12 cellular contexts compared by ENCODE assay signal in genomic region chr11:67582026-67582425, GRCh38. TPM values are rescaled to one million over a fixed set of nuclear protein-coding genes. Genes with fewer than 3 reads are reported as not detected.
A peak's percentile ranks its signal among the peaks of the same experiment; 100 is the strongest.
DNase-seq lines count a peak whose midpoint lies in the region; TF ChIP-seq lines count a peak whose summit lies in the region.
"Had no signal": no experiment of that assay in that cellular context is flagged by ENCODE, and none has a peak within 500 bp of the region (broad histone marks: within the 10 kb centered on the region; RNA-seq: fewer than 3 reads in every experiment).

No MANE protein-coding gene starts in this region.

- H3K4me2 ChIP-seq in OCI-LY7 (ENCODE audit: low read length) = peak overlapping the region; percentile 91

- POLR2A ChIA-PET in OCI-LY7 (lab: Charles Lee) = interaction anchor here (0.6 to 3.0 kb wide), 5 partner anchors 11 to 69 kb away, joined by 3 to 11 read pairs (median 4); partner anchors contain the start of gene NUDT8

- H3K4me1 ChIP-seq in OCI-LY7 (ENCODE audit: insufficient read depth, low read length, poor library complexity, severe bottlenecking) (peaks cover 53% of the 10 kb centered on the region), suprapubic skin (peaks cover 42% of the 10 kb centered on the region)

- no peak overlapping the region for H3K27ac Mint-ChIP-seq in activated T-cell treated with anti-CD3 and anti-CD28 coated beads, Interleukin-2, amount 50 U/mL, for 24 hours
- H3K27ac Mint-ChIP-seq in endothelial cell (ENCODE audit: unreplicated experiment) = no peak overlapping the region

- BruUV-seq in OCI-LY7 (replicated peaks; lab: Mats Ljungman, UMichigan) = no TSS peak

- peaks cover 17% of the 10 kb centered on the region for H3K27me3 Mint-ChIP-seq in activated T-cell treated with anti-CD3 and anti-CD28 coated beads, Interleukin-2, amount 50 U/mL, for 24 hours
- peaks cover 11% of the 10 kb centered on the region for H3K27me3 Mint-ChIP-seq in endothelial cell (ENCODE audit: unreplicated experiment)

- H3K27me3 ChIP-seq in suprapubic skin = peaks cover 7% of the 10 kb centered on the region

- no peak for TF ChIP-seq CTCF in OCI-LY7 (conservative IDR thresholded peaks at IDR 0.05; ENCODE audit: low read length)
- no peak for TF ChIP-seq CTCF in endothelial cell (IDR thresholded peaks at IDR 0.05; ENCODE audit: unreplicated experiment)
- no peak for TF ChIP-seq CTCF in suprapubic skin (IDR thresholded peaks at IDR 0.05)

- H3K9me3 ChIP-seq in OCI-LY7 (ENCODE audit: low read length) = peaks cover 7% of the 10 kb centered on the region; the same call in 1 of the 2 replicates
- H3K9me3 ChIP-seq in suprapubic skin = no peaks in the 10 kb centered on the region

- peaks cover 6% of the 10 kb centered on the region for H3K9me3 Mint-ChIP-seq in activated T-cell treated with anti-CD3 and anti-CD28 coated beads, Interleukin-2, amount 50 U/mL, for 24 hours
- no peaks in the 10 kb centered on the region for H3K9me3 Mint-ChIP-seq in endothelial cell (ENCODE audit: unreplicated experiment)

- peaks cover 39% of the 10 kb centered on the region; the same call in 1 of the 2 replicates for H3K79me2 ChIP-seq in OCI-LY7 (ENCODE audit: insufficient read depth, low read depth, low read length)

- no peak for TF ChIP-seq EP300 in suprapubic skin (IDR thresholded peaks at IDR 0.05)

- H3K36me3 ChIP-seq in OCI-LY7 (ENCODE audit: insufficient read depth, low read length) (peaks cover 32% of the 10 kb centered on the region), suprapubic skin (peaks cover 14% of the 10 kb centered on the region)

- no peaks in the 10 kb centered on the region for H3K9me2 ChIP-seq in OCI-LY7 (ENCODE audit: insufficient read depth, low read length)

- CTCF ChIA-PET in OCI-LY7 (lab: Charles Lee; ENCODE audit: unreplicated experiment) = no interaction called here

- intact Hi-C loops in OCI-LY7 (cut with micrococcal nuclease; ENCODE audit: unreplicated experiment) = loop anchor here (2.0 to 10.0 kb wide), 2 partner anchors 25 to 227 kb away; partner anchors contain the start of genes NDUFV1 and POLD4

- no peaks in the 10 kb centered on the region for H4K20me1 ChIP-seq in OCI-LY7 (ENCODE audit: insufficient read depth, low read length)

- 55% methylated on average over 3 of the region's 3 CpGs for WGBS in suprapubic skin

- DNase-seq in activated T-cell treated with anti-CD3 and anti-CD28 coated beads, Interleukin-2, amount 50 U/mL, for 24 hours = no peak
- no peak for DNase-seq in activated T-cell treated with anti-CD3 and anti-CD28 coated beads, Interleukin-2, amount 50 U/mL, for 1 hour
- DNase-seq in OCI-LY7 (ENCODE audit: low spot score) = no peak
- no peak for DNase-seq in endothelial cell (ENCODE audit: low spot score)
- no peak for DNase-seq in suprapubic skin (ENCODE audit: low spot score in 2 of 2)
- no peak for DNase-seq in superior temporal gyrus (ENCODE audit: extremely low spot score)
- DNase-seq in activated gamma-delta T cell (lab: John Stamatoyannopoulos, UW) = no peak
- DNase-seq in midbrain (lab: John Stamatoyannopoulos, UW) = no peak
- DNase-seq: activated CD4-positive, alpha-beta T cell treated with anti-CD3 and anti-CD28 coated beads, Interleukin-2, amount 50 U/mL, for 1 hour; NCI-H1694 had no signal

- H3K4me3 ChIP-seq in OCI-LY7 (ENCODE audit: low read depth, low read length, poor library complexity, severe bottlenecking) = no peak overlapping the region
- no peak overlapping the region for H3K4me3 ChIP-seq in suprapubic skin

- peak overlapping the region; percentile 71 for H3K4me3 Mint-ChIP-seq in activated T-cell treated with anti-CD3 and anti-CD28 coated beads, Interleukin-2, amount 50 U/mL, for 24 hours
- peak overlapping the region; percentile 66 for H3K4me3 Mint-ChIP-seq in endothelial cell (ENCODE audit: unreplicated experiment)

- H2AFZ ChIP-seq in OCI-LY7 (ENCODE audit: low read length) = peak overlapping the region; percentile 6; the same call in 1 of the 2 replicates

- H3K36me3 Mint-ChIP-seq in activated T-cell treated with anti-CD3 and anti-CD28 coated beads, Interleukin-2, amount 50 U/mL, for 24 hours (ENCODE audit: low read depth) = peaks cover 31% of the 10 kb centered on the region
- peaks cover 21% of the 10 kb centered on the region for H3K36me3 Mint-ChIP-seq in endothelial cell (ENCODE audit: low read depth, unreplicated experiment)

- TF ChIP-seq POLR2A in suprapubic skin (IDR thresholded peaks at IDR 0.05) = no peak

- peaks cover 46% of the 10 kb centered on the region for H3K4me1 Mint-ChIP-seq in activated T-cell treated with anti-CD3 and anti-CD28 coated beads, Interleukin-2, amount 50 U/mL, for 24 hours (ENCODE audit: low read depth)
- peaks cover 20% of the 10 kb centered on the region for H3K4me1 Mint-ChIP-seq in endothelial cell (ENCODE audit: unreplicated experiment)

- H3K27ac ChIP-seq in OCI-LY7 (ENCODE audit: low read depth, low read length, poor library complexity, severe bottlenecking) (no peak overlapping the region), suprapubic skin (peak overlapping the region; percentile 100)

RNA-seq across cellular contexts. Expression of gene GSTP1, which starts 1.6 kb away (rescaled TPM):
- total RNA-seq in OCI-LY7 (2014; rRNA removed; shearing (Covaris generic)) = 1,251 and 1,604 TPM in 2 replicates
- total RNA-seq in OCI-LY7 (2022) (1,017 and 1,139 TPM in 2 replicates), endothelial cell (ENCODE audit: unreplicated experiment) (696 TPM), suprapubic skin (1,000 to 10,000 TPM in 3 of 4 donors, 100 to 1,000 TPM in 1; 564 to 1,559 (median 1,256) TPM)

RNA-seq across cellular contexts. Expression of gene NDUFV1, which starts 24.7 kb away (rescaled TPM):
- 257 and 283 TPM in 2 replicates for total RNA-seq in OCI-LY7 (2014; rRNA removed; shearing (Covaris generic))
- total RNA-seq in OCI-LY7 (2022) (294 and 335 TPM in 2 replicates), endothelial cell (ENCODE audit: unreplicated experiment) (191 TPM), suprapubic skin (100 to 1,000 TPM; 200 to 361 (median 275) TPM)

RNA-seq across cellular contexts. Expression of gene NUDT8, which starts 47.7 kb away (rescaled TPM):
- total RNA-seq in OCI-LY7 (2014; rRNA removed; shearing (Covaris generic)) = 14.4 and 20.4 TPM in 2 replicates
- total RNA-seq in OCI-LY7 (2022) (31.7 and 35.4 TPM in 2 replicates), endothelial cell (ENCODE audit: unreplicated experiment) (6.8 TPM), suprapubic skin (10 to 100 TPM; 33.9 to 48.8 (median 46.3) TPM)

RNA-seq across cellular contexts. Expression of gene TBX10, which starts 57.5 kb away (rescaled TPM):
- 2.4 and 4.3 TPM in 2 replicates for total RNA-seq in OCI-LY7 (2014; rRNA removed; shearing (Covaris generic))
- total RNA-seq in OCI-LY7 (2022) = 5.3 and 5.7 TPM in 2 replicates
- total RNA-seq in endothelial cell (ENCODE audit: unreplicated experiment) = not detected
- not detected for total RNA-seq in suprapubic skin
- total RNA-seq: fibroblast of lung, ureter had no signal

RNA-seq across cellular contexts. Expression of gene CABP2, which starts 58.8 kb away (rescaled TPM):
- not detected in 2 replicates for total RNA-seq in OCI-LY7 (2014; rRNA removed; shearing (Covaris generic))
- not detected in 2 replicates for total RNA-seq in OCI-LY7 (2022)
- total RNA-seq in endothelial cell (ENCODE audit: unreplicated experiment) = not detected
- total RNA-seq in suprapubic skin = not detected
- total RNA-seq: fibroblast of lung, ureter had no signal
